ENCODE assay signal across 1 cellular context in the genomic region with DNA sequence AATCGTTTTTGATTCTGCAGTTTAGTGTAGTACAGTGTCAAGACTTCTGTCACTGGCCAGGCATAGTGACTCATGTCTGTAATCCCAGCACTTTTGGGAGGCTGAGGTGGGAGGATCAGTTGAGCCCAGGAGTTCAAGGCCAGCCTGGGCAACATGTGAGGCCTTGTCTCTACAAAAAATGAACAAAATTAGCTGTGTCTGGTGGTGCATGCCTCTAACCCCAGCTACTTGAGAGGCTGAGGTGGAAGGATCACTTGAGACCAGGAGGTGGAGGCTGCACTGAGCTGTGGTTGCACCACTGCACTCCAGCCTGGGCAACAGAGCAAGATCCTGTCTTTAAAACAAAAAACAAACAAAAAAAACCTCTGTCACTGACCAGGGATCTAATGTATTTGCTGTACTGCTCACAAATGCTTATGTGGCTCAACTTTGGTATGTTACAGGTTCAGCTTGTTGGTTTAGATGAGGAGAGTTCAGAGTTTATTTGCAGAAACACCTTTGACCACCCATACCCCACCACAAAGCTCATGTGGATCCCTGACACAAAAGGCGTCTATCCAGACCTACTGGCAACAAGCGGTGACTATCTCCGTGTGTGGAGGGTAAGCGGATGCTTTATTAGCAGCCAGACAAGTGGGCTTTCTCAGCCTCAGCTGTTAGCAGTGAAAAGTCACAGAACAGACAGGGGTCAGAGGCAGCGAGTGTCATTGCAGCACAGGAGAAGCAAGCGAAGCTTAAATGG.
TF ChIP-seq lines count a peak whose summit lies in the region.

No MANE protein-coding gene starts in this region.

TF ChIP-seq in HepG2, 621 proteins besides CTCF, POLR2A, EP300 and RAD21 (continued from another document and continues in another):
- TF ChIP-seq, protein P1, sequence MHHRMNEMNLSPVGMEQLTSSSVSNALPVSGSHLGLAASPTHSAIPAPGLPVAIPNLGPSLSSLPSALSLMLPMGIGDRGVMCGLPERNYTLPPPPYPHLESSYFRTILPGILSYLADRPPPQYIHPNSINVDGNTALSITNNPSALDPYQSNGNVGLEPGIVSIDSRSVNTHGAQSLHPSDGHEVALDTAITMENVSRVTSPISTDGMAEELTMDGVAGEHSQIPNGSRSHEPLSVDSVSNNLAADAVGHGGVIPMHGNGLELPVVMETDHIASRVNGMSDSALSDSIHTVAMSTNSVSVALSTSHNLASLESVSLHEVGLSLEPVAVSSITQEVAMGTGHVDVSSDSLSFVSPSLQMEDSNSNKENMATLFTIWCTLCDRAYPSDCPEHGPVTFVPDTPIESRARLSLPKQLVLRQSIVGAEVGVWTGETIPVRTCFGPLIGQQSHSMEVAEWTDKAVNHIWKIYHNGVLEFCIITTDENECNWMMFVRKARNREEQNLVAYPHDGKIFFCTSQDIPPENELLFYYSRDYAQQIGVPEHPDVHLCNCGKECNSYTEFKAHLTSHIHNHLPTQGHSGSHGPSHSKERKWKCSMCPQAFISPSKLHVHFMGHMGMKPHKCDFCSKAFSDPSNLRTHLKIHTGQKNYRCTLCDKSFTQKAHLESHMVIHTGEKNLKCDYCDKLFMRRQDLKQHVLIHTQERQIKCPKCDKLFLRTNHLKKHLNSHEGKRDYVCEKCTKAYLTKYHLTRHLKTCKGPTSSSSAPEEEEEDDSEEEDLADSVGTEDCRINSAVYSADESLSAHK (CRISPR knock-in tag; IDR thresholded peaks at IDR 0.05; ENCODE audit: borderline replicate concordance) = no peak
- TF ChIP-seq GFI1 (CRISPR knock-in tag; IDR thresholded peaks at IDR 0.05; ENCODE audit: borderline replicate concordance) = peak; percentile 80; the same call in 1 of the 2 replicates
- peak; percentile 64; the same call in 1 of the 2 replicates for TF ChIP-seq NFIC (IDR thresholded peaks at IDR 0.05; ENCODE audit: low read length)
- no peak for TF ChIP-seq HNRNPL (IDR thresholded peaks at IDR 0.05; ENCODE audit: low read depth, low read length)
- TF ChIP-seq ZNF772 (CRISPR knock-in tag; IDR thresholded peaks at IDR 0.05) = no peak
- peak; percentile 83 for TF ChIP-seq ZNF33B (CRISPR knock-in tag; IDR thresholded peaks at IDR 0.05)
- TF ChIP-seq CBFB (CRISPR knock-in tag; IDR thresholded peaks at IDR 0.05) = peak; percentile 72; the same call in 1 of the 2 replicates
- TF ChIP-seq, protein P2, sequence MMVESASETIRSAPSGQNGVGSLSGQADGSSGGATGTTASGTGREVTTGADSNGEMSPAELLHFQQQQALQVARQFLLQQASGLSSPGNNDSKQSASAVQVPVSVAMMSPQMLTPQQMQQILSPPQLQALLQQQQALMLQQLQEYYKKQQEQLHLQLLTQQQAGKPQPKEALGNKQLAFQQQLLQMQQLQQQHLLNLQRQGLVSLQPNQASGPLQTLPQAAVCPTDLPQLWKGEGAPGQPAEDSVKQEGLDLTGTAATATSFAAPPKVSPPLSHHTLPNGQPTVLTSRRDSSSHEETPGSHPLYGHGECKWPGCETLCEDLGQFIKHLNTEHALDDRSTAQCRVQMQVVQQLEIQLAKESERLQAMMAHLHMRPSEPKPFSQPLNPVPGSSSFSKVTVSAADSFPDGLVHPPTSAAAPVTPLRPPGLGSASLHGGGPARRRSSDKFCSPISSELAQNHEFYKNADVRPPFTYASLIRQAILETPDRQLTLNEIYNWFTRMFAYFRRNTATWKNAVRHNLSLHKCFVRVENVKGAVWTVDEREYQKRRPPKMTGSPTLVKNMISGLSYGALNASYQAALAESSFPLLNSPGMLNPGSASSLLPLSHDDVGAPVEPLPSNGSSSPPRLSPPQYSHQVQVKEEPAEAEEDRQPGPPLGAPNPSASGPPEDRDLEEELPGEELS (CRISPR knock-in tag; IDR thresholded peaks at IDR 0.05) = peak; percentile 94
- TF ChIP-seq, protein P3, sequence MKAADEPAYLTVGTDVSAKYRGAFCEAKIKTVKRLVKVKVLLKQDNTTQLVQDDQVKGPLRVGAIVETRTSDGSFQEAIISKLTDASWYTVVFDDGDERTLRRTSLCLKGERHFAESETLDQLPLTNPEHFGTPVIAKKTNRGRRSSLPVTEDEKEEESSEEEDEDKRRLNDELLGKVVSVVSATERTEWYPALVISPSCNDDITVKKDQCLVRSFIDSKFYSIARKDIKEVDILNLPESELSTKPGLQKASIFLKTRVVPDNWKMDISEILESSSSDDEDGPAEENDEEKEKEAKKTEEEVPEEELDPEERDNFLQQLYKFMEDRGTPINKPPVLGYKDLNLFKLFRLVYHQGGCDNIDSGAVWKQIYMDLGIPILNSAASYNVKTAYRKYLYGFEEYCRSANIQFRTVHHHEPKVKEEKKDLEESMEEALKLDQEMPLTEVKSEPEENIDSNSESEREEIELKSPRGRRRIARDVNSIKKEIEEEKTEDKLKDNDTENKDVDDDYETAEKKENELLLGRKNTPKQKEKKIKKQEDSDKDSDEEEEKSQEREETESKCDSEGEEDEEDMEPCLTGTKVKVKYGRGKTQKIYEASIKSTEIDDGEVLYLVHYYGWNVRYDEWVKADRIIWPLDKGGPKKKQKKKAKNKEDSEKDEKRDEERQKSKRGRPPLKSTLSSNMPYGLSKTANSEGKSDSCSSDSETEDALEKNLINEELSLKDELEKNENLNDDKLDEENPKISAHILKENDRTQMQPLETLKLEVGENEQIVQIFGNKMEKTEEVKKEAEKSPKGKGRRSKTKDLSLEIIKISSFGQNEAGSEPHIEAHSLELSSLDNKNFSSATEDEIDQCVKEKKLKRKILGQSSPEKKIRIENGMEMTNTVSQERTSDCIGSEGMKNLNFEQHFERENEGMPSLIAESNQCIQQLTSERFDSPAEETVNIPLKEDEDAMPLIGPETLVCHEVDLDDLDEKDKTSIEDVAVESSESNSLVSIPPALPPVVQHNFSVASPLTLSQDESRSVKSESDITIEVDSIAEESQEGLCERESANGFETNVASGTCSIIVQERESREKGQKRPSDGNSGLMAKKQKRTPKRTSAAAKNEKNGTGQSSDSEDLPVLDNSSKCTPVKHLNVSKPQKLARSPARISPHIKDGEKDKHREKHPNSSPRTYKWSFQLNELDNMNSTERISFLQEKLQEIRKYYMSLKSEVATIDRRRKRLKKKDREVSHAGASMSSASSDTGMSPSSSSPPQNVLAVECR (CRISPR knock-in tag; IDR thresholded peaks at IDR 0.05; ENCODE audit: borderline replicate concordance) = peak; percentile 85
- peak; percentile 88 for TF ChIP-seq ESRRA (CRISPR knock-in tag; IDR thresholded peaks at IDR 0.05; ENCODE audit: low read depth)
- TF ChIP-seq WIZ (CRISPR knock-in tag; IDR thresholded peaks at IDR 0.05) = peak; percentile 87; the same call in 1 of the 2 replicates
- TF ChIP-seq SNAPC2 (CRISPR knock-in tag; IDR thresholded peaks at IDR 0.05) = peak; percentile 45; the same call in 1 of the 2 replicates
- peak; percentile 76 for TF ChIP-seq SKI (IDR thresholded peaks at IDR 0.05; ENCODE audit: partially characterized antibody)
- no peak for TF ChIP-seq PHB2 (IDR thresholded peaks at IDR 0.05; ENCODE audit: partially characterized antibody)
- no peak for TF ChIP-seq ZC3H13 (CRISPR knock-in tag; IDR thresholded peaks at IDR 0.05)
- peak; percentile 70 for TF ChIP-seq MED8 (CRISPR knock-in tag; IDR thresholded peaks at IDR 0.05; ENCODE audit: insufficient replicate concordance)
- TF ChIP-seq ZFP36L2 (CRISPR knock-in tag; IDR thresholded peaks at IDR 0.05) = no peak
- TF ChIP-seq NRL (CRISPR knock-in tag; IDR thresholded peaks at IDR 0.05; ENCODE audit: borderline replicate concordance) = no peak
- peak; percentile 100 for TF ChIP-seq ZMYM3 (CRISPR knock-in tag; IDR thresholded peaks at IDR 0.05)
- TF ChIP-seq, protein P4, sequence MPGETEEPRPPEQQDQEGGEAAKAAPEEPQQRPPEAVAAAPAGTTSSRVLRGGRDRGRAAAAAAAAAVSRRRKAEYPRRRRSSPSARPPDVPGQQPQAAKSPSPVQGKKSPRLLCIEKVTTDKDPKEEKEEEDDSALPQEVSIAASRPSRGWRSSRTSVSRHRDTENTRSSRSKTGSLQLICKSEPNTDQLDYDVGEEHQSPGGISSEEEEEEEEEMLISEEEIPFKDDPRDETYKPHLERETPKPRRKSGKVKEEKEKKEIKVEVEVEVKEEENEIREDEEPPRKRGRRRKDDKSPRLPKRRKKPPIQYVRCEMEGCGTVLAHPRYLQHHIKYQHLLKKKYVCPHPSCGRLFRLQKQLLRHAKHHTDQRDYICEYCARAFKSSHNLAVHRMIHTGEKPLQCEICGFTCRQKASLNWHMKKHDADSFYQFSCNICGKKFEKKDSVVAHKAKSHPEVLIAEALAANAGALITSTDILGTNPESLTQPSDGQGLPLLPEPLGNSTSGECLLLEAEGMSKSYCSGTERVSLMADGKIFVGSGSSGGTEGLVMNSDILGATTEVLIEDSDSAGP (CRISPR knock-in tag; IDR thresholded peaks at IDR 0.05; ENCODE audit: borderline replicate concordance) = peak; percentile 57
- TF ChIP-seq PRMT3 (CRISPR knock-in tag; IDR thresholded peaks at IDR 0.05; ENCODE audit: borderline replicate concordance, low read depth) = peak; percentile 86; the same call in 1 of the 2 replicates
- TF ChIP-seq, protein P5, sequence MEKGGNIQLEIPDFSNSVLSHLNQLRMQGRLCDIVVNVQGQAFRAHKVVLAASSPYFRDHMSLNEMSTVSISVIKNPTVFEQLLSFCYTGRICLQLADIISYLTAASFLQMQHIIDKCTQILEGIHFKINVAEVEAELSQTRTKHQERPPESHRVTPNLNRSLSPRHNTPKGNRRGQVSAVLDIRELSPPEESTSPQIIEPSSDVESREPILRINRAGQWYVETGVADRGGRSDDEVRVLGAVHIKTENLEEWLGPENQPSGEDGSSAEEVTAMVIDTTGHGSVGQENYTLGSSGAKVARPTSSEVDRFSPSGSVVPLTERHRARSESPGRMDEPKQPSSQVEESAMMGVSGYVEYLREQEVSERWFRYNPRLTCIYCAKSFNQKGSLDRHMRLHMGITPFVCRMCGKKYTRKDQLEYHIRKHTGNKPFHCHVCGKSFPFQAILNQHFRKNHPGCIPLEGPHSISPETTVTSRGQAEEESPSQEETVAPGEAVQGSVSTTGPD (CRISPR knock-in tag; IDR thresholded peaks at IDR 0.05) = peak; percentile 78; the same call in 1 of the 2 replicates
- TF ChIP-seq ARNT (IDR thresholded peaks at IDR 0.05) = no peak
- TF ChIP-seq RCOR2 (CRISPR knock-in tag; IDR thresholded peaks at IDR 0.05) = peak; percentile 100
- no peak for TF ChIP-seq ZNF672 (CRISPR knock-in tag; IDR thresholded peaks at IDR 0.05)
- TF ChIP-seq, protein P6, sequence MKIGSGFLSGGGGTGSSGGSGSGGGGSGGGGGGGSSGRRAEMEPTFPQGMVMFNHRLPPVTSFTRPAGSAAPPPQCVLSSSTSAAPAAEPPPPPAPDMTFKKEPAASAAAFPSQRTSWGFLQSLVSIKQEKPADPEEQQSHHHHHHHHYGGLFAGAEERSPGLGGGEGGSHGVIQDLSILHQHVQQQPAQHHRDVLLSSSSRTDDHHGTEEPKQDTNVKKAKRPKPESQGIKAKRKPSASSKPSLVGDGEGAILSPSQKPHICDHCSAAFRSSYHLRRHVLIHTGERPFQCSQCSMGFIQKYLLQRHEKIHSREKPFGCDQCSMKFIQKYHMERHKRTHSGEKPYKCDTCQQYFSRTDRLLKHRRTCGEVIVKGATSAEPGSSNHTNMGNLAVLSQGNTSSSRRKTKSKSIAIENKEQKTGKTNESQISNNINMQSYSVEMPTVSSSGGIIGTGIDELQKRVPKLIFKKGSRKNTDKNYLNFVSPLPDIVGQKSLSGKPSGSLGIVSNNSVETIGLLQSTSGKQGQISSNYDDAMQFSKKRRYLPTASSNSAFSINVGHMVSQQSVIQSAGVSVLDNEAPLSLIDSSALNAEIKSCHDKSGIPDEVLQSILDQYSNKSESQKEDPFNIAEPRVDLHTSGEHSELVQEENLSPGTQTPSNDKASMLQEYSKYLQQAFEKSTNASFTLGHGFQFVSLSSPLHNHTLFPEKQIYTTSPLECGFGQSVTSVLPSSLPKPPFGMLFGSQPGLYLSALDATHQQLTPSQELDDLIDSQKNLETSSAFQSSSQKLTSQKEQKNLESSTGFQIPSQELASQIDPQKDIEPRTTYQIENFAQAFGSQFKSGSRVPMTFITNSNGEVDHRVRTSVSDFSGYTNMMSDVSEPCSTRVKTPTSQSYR (CRISPR knock-in tag; IDR thresholded peaks at IDR 0.05; ENCODE audit: borderline replicate concordance) = peak; percentile 64; the same call in 1 of the 2 replicates
- 0 out of 2 replicates have a peak, but pooled peaks have one; percentile 32 for TF ChIP-seq REL (CRISPR knock-in tag; conservative IDR thresholded peaks at IDR 0.05)
- TF ChIP-seq ZNF546 (CRISPR knock-in tag; conservative IDR thresholded peaks at IDR 0.05) = no peak
- no peak for TF ChIP-seq ZNF773 (CRISPR knock-in tag; IDR thresholded peaks at IDR 0.05; ENCODE audit: borderline replicate concordance)
- TF ChIP-seq SMAD9 (CRISPR knock-in tag; IDR thresholded peaks at IDR 0.05) = no peak
- TF ChIP-seq ZNF441 (CRISPR knock-in tag; IDR thresholded peaks at IDR 0.05; ENCODE audit: borderline replicate concordance) = no peak
- TF ChIP-seq NCOA5 (CRISPR knock-in tag; IDR thresholded peaks at IDR 0.05) = no peak
- TF ChIP-seq, protein P7, sequence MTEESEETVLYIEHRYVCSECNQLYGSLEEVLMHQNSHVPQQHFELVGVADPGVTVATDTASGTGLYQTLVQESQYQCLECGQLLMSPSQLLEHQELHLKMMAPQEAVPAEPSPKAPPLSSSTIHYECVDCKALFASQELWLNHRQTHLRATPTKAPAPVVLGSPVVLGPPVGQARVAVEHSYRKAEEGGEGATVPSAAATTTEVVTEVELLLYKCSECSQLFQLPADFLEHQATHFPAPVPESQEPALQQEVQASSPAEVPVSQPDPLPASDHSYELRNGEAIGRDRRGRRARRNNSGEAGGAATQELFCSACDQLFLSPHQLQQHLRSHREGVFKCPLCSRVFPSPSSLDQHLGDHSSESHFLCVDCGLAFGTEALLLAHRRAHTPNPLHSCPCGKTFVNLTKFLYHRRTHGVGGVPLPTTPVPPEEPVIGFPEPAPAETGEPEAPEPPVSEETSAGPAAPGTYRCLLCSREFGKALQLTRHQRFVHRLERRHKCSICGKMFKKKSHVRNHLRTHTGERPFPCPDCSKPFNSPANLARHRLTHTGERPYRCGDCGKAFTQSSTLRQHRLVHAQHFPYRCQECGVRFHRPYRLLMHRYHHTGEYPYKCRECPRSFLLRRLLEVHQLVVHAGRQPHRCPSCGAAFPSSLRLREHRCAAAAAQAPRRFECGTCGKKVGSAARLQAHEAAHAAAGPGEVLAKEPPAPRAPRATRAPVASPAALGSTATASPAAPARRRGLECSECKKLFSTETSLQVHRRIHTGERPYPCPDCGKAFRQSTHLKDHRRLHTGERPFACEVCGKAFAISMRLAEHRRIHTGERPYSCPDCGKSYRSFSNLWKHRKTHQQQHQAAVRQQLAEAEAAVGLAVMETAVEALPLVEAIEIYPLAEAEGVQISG (CRISPR knock-in tag; IDR thresholded peaks at IDR 0.05) = peak; percentile 64
- no peak; the same call in 1 of the 2 replicates for TF ChIP-seq ZNF766 (CRISPR knock-in tag; IDR thresholded peaks at IDR 0.05; ENCODE audit: borderline replicate concordance)
- TF ChIP-seq ZNF205 (CRISPR knock-in tag; IDR thresholded peaks at IDR 0.05) = peak; percentile 72; the same call in 1 of the 2 replicates
- TF ChIP-seq GTF2F1 (IDR thresholded peaks at IDR 0.05; ENCODE audit: low read length) = 0 out of 2 replicates have a peak, but pooled peaks have one; percentile 24
- TF ChIP-seq KAT8 (CRISPR knock-in tag; IDR thresholded peaks at IDR 0.05) = peak; percentile 81
- peak; percentile 100 for TF ChIP-seq ZNF121 (CRISPR knock-in tag; IDR thresholded peaks at IDR 0.05)
- TF ChIP-seq, protein P8, sequence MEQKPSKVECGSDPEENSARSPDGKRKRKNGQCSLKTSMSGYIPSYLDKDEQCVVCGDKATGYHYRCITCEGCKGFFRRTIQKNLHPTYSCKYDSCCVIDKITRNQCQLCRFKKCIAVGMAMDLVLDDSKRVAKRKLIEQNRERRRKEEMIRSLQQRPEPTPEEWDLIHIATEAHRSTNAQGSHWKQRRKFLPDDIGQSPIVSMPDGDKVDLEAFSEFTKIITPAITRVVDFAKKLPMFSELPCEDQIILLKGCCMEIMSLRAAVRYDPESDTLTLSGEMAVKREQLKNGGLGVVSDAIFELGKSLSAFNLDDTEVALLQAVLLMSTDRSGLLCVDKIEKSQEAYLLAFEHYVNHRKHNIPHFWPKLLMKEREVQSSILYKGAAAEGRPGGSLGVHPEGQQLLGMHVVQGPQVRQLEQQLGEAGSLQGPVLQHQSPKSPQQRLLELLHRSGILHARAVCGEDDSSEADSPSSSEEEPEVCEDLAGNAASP (CRISPR knock-in tag; IDR thresholded peaks at IDR 0.05; ENCODE audit: borderline replicate concordance) = peak; percentile 74
